23 cellular contexts compared by ENCODE assay signal in genomic region chr5:634191-634590, GRCh38. TPM values are rescaled to one million over a fixed set of nuclear protein-coding genes. Genes with fewer than 3 reads are reported as not detected.
DNase-seq lines count a peak whose midpoint lies in the region; ATAC-seq, FAIRE-seq and TF ChIP-seq lines count a peak whose summit lies in the region.
"Had no signal": no experiment of that assay in that cellular context is flagged by ENCODE, and none has a peak within 500 bp of the region (broad histone marks: within the 10 kb centered on the region; RNA-seq: fewer than 3 reads in every experiment).

No MANE protein-coding gene starts in this region.

- CTCF ChIA-PET in PC-9 (lab: Charles Lee) = no interaction called here

- no peaks in the 10 kb centered on the region for H3K27me3 ChIP-seq in PC-9 (ENCODE audit: insufficient read depth, low read depth)

- H3K9me3 ChIP-seq in PC-9 (ENCODE audit: insufficient read depth, low read depth) (no peaks in the 10 kb centered on the region), kidney (ENCODE audit: control insufficient read depth in 1 of 2, low read length in 2 of 2) (no peaks in the 10 kb centered on the region)

- H3F3A ChIP-seq in PC-9 (ENCODE audit: insufficient read depth, low read depth) = peaks cover 6% of the 10 kb centered on the region

- H4K20me1 ChIP-seq in PC-9 (ENCODE audit: insufficient read depth) = peaks cover 7% of the 10 kb centered on the region

- no peak overlapping the region for H3K4me3 Mint-ChIP-seq in progenitor cell of endocrine pancreas (ENCODE audit: low read depth)
- H3K4me3 Mint-ChIP-seq: CD8-positive, alpha-beta memory T cell; IgD-negative memory B cell had no signal

- FAIRE-seq in kidney (lab: Jason Lieb, UNC) = no peak
- FAIRE-seq: GM12892 had no signal

- no peaks in the 10 kb centered on the region for H3K27me3 Mint-ChIP-seq in progenitor cell of endocrine pancreas
- H3K27me3 Mint-ChIP-seq: CD8-positive, alpha-beta memory T cell; IgD-negative memory B cell had no signal

- no peak overlapping the region for H3K9ac ChIP-seq in kidney (ENCODE audit: low read length in 2 of 2)

- no peak overlapping the region for H2AFZ ChIP-seq in PC-9

- intact Hi-C loops in PC-9 (cut with micrococcal nuclease; ENCODE audit: unreplicated experiment) = no loop called here
- intact Hi-C loops in kidney (cut with DNase I) = no loop called here

- H3K4me1 ChIP-seq in PC-9 (replicated peaks; ENCODE audit: insufficient read depth) (no peaks in the 10 kb centered on the region), kidney (ENCODE audit: control insufficient read depth in 1 of 2, insufficient read depth in 1 of 2, low read depth in 1 of 2, low read length in 2 of 2) (no peaks in the 10 kb centered on the region)

- H3K79me2 ChIP-seq in PC-9 (ENCODE audit: low read depth) = no peaks in the 10 kb centered on the region

- no peaks in the 10 kb centered on the region for H3K9me3 Mint-ChIP-seq in progenitor cell of endocrine pancreas (ENCODE audit: low read depth)
- H3K9me3 Mint-ChIP-seq: CD8-positive, alpha-beta memory T cell had no signal

- no peak for ATAC-seq in HG02610 (IDR thresholded peaks at IDR 0.05; ENCODE audit: unreplicated experiment)
- ATAC-seq: Right ventricle myocardium inferior had no signal

- DNase-seq in activated T-cell treated with anti-CD3 and anti-CD28 coated beads, Interleukin-2, amount 50 U/mL, for 1 hour = peak; percentile 2
- no peak for DNase-seq in activated T-cell treated with anti-CD3 and anti-CD28 coated beads, Interleukin-2, amount 50 U/mL, for 48 hours
- DNase-seq in PC-9 (no peak), kidney (peak; percentile 50), progenitor cell of endocrine pancreas (ENCODE audit: low spot score, unreplicated experiment) (no peak), hippocampal formation (lab: John Stamatoyannopoulos, UW) (no peak), kidney glomerular epithelial cell (lab: John Stamatoyannopoulos, UW) (no peak)
- DNase-seq: Calu3, DMS153, GOT3, HCEC 1CT, NCI-H1105 treated with DMSO at 0.1 percent for 48 hours, NCI-H1694, NCI-H2081, NCI-H2171 treated with DMSO at 0.1 percent for 48 hours, NCI-H446 had no signal

- POLR2A ChIA-PET in PC-9 (lab: Charles Lee; ENCODE audit: unreplicated experiment) = interaction anchor here (0.6 kb wide), 1 partner anchor 258 kb away, joined by 3 read pairs; no protein-coding TSS in a partner anchor

- BruUV-seq in PC-9 (replicated peaks; lab: Mats Ljungman, UMichigan) = TSS peak; percentile 14

- TF ChIP-seq CTCF in PC-9 (conservative IDR thresholded peaks at IDR 0.05) = no peak
- TF ChIP-seq CTCF in kidney (IDR thresholded peaks at IDR 0.05; ENCODE audit: borderline replicate concordance, extremely low read depth, insufficient read depth) = no peak
- TF ChIP-seq CTCF in progenitor cell of endocrine pancreas (IDR thresholded peaks at IDR 0.05; ENCODE audit: unreplicated experiment) = no peak

- no peaks in the 10 kb centered on the region for H3K9me2 ChIP-seq in PC-9 (ENCODE audit: insufficient read depth)

- H3K27ac ChIP-seq in PC-9 = no peak overlapping the region
- no peak overlapping the region for H3K27ac ChIP-seq in kidney (ENCODE audit: low read depth in 2 of 2, low read length in 2 of 2)
- H3K27ac ChIP-seq: C4-2B had no signal

- H3K36me3 Mint-ChIP-seq in progenitor cell of endocrine pancreas (ENCODE audit: insufficient read depth) = peaks cover 15% of the 10 kb centered on the region

- H3K4me1 Mint-ChIP-seq in progenitor cell of endocrine pancreas (ENCODE audit: low read depth) = no peaks in the 10 kb centered on the region
- H3K4me1 Mint-ChIP-seq: CD8-positive, alpha-beta memory T cell; IgD-negative memory B cell had no signal

- H3K36me3 ChIP-seq in PC-9 (ENCODE audit: low read depth) (peaks cover 19% of the 10 kb centered on the region), kidney (ENCODE audit: control insufficient read depth in 1 of 2, insufficient read depth in 2 of 2, low read length in 2 of 2) (peaks cover 4 to 12% of the 10 kb centered on the region in 2 donors)

- H3K4me2 ChIP-seq in PC-9 = no peak overlapping the region

- peak overlapping the region; percentile 2 for H3K27ac Mint-ChIP-seq in progenitor cell of endocrine pancreas
- H3K27ac Mint-ChIP-seq: IgD-negative memory B cell had no signal

- H3K4me3 ChIP-seq in PC-9 (no peak overlapping the region), kidney (ENCODE audit: low read length in 2 of 2) (no peak overlapping the region)

RNA-seq across cellular contexts. Expression of gene CEP72, which starts 22.1 kb away (rescaled TPM):
- total RNA-seq in PC-9 (2021) = 83.3 and 86.8 TPM in 2 replicates
- total RNA-seq in kidney = 7.8 TPM
- polyA plus RNA-seq in kidney (ENCODE audit: insufficient read depth, low read depth, low replicate concordance) = 1.1 TPM
- 24.8 and 26.9 TPM in 2 replicates for total RNA-seq in progenitor cell of endocrine pancreas

RNA-seq across cellular contexts. Expression of gene TPPP, which starts 59.0 kb away (rescaled TPM):
- total RNA-seq in PC-9 (2021) = 0.17 and 0.38 TPM in 2 replicates
- 6.9 TPM for total RNA-seq in kidney
- polyA plus RNA-seq in kidney (ENCODE audit: insufficient read depth, low read depth, low replicate concordance) = 5.8 TPM
- 2.6 and 2.9 TPM in 2 replicates for total RNA-seq in progenitor cell of endocrine pancreas
- total RNA-seq: OCI-LY7 had no signal
- polyA plus RNA-seq: IgD-negative memory B cell had no signal

Comparison
In these comparisons a context has a peak if more than half of its experiments do, and no peak if none do; other contexts are left out.
1. DNase-seq: peak in activated T-cell treated with anti-CD3 and anti-CD28 coated beads, Interleukin-2, amount 50 U/mL, for 1 hour (single experiment) and kidney (single experiment); none in activated T-cell treated with anti-CD3 and anti-CD28 coated beads, Interleukin-2, amount 50 U/mL, for 48 hours (0 of 2), PC-9 (0 of 2), progenitor cell of endocrine pancreas (single experiment), hippocampal formation (0 of 2) and kidney glomerular epithelial cell (single experiment).